22 cellular contexts compared by ENCODE assay signal in the genomic region with DNA sequence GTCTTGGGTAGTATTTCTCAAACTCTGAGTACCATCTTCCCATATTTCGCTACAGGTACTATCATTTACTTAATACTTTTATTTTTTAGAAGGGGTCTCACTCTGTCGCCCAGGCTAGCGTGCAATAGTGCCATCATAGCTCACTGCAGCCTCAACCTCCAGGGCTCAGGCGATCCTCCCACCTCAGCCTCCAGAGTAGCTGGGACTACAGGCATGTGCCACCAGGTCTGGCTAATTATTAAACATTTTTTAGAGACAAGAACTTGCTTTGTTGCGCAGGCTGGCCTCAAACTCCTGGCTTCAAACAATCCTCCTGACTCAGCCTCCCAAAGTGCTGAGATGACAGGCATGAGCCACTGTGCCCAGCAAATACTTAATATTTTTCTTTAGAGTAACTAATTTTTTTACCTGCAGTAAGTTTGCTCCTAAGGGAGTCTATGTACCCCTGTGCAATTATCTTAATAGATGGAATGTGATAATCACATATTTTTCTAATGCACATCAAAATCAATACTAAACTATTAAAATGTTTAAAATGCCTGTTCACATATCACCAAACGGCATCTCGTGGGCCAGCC.
"Had no signal": no experiment of that assay in that cellular context is flagged by ENCODE, and none has a peak within 500 bp of the region (broad histone marks: within the 10 kb centered on the region; RNA-seq: fewer than 3 reads in every experiment).

No MANE protein-coding gene starts in this region.

- H3K9me3 ChIP-seq: gastroesophageal sphincter, SJCRH30, spleen, tibial artery had no signal

- H3K27me3 Mint-ChIP-seq: stimulated activated naive CD8-positive, alpha-beta T cell treated with anti-CD3 and anti-CD28 coated beads, Interleukin-15, amount 100 ng/mL, for 72 hours had no signal

- H3K4me3 ChIP-seq: cardiac muscle cell, gastroesophageal sphincter, SJCRH30, spleen, tibial artery had no signal

- ATAC-seq: activated T-cell treated with anti-CD3 and anti-CD28 coated beads, Interleukin-2, amount 50 U/mL, for 72 hours; gastroesophageal sphincter; left ventricle myocardium superior; stimulated activated naive CD8-positive, alpha-beta T cell treated with anti-CD3 and anti-CD28 coated beads, Interleukin-15, amount 100 ng/mL, for 72 hours had no signal

- DNase-seq: activated CD4-positive, alpha-beta T cell treated with anti-CD3 and anti-CD28 coated beads, Interleukin-2, amount 50 U/mL, for 48 hours; activated CD4-positive, CD25-positive, alpha-beta regulatory T cell treated with anti-CD3 and anti-CD28 coated beads, Interleukin-2, amount 50 U/mL, for 72 hours; activated effector memory CD4-positive, alpha-beta T cell treated with Interleukin-2 at 50 U/mL for 16 hours; activated naive CD4-positive, alpha-beta T cell treated with anti-CD3 and anti-CD28 coated beads, Interleukin-2, amount 10 ng/mL, durations not matched to agents 7 days and 5 days; activated T-cell treated with anti-CD3 and anti-CD28 coated beads, Interleukin-2, amount 50 U/mL, for 72 hours; effector CD4-positive, alpha-beta T cell; erythroblast; left ventricle myocardium superior; mammary epithelial cell; nephron progenitor cell; nucleus accumbens; posterior cingulate gyrus; retina; spleen; stimulated activated CD4-positive, alpha-beta T cell treated with anti-CD3 and anti-CD28 coated beads, Interleukin-4, amount 100 ng/mL, for 24 hours; stimulated activated naive CD8-positive, alpha-beta T cell treated with anti-CD3 and anti-CD28 coated beads, Interleukin-15, amount 100 ng/mL, for 72 hours; T-helper 1 cell; tibial artery; WERI-Rb-1 had no signal

- H3K27ac Mint-ChIP-seq: activated T-cell treated with anti-CD3 and anti-CD28 coated beads, Interleukin-2, amount 50 U/mL, for 72 hours; stimulated activated naive CD8-positive, alpha-beta T cell treated with anti-CD3 and anti-CD28 coated beads, Interleukin-15, amount 100 ng/mL, for 72 hours had no signal

- H3K27me3 ChIP-seq: cardiac muscle cell, gastroesophageal sphincter, SJCRH30, spleen, tibial artery had no signal

- H3K9me3 Mint-ChIP-seq: activated naive CD4-positive, alpha-beta T cell treated with anti-CD3 and anti-CD28 coated beads, Interleukin-2, amount 10 ng/mL, durations not matched to agents 7 days and 5 days; activated T-cell treated with anti-CD3 and anti-CD28 coated beads, Interleukin-2, amount 50 U/mL, for 72 hours; stimulated activated naive CD8-positive, alpha-beta T cell treated with anti-CD3 and anti-CD28 coated beads, Interleukin-15, amount 100 ng/mL, for 72 hours had no signal

- H3K27ac ChIP-seq: cardiac muscle cell, tibial artery, WERI-Rb-1 had no signal

- H3K36me3 Mint-ChIP-seq: activated naive CD4-positive, alpha-beta T cell treated with anti-CD3 and anti-CD28 coated beads, Interleukin-2, amount 10 ng/mL, durations not matched to agents 7 days and 5 days had no signal

- H3K4me3 Mint-ChIP-seq: activated naive CD4-positive, alpha-beta T cell treated with anti-CD3 and anti-CD28 coated beads, Interleukin-2, amount 10 ng/mL, durations not matched to agents 7 days and 5 days; activated T-cell treated with anti-CD3 and anti-CD28 coated beads, Interleukin-2, amount 50 U/mL, for 72 hours; nephron progenitor cell; stimulated activated naive CD8-positive, alpha-beta T cell treated with anti-CD3 and anti-CD28 coated beads, Interleukin-15, amount 100 ng/mL, for 72 hours had no signal

- H3K36me3 ChIP-seq: cardiac muscle cell, gastroesophageal sphincter, SJCRH30, spleen, tibial artery, WERI-Rb-1 had no signal
